2 cellular contexts compared by ENCODE assay signal in the genomic region with DNA sequence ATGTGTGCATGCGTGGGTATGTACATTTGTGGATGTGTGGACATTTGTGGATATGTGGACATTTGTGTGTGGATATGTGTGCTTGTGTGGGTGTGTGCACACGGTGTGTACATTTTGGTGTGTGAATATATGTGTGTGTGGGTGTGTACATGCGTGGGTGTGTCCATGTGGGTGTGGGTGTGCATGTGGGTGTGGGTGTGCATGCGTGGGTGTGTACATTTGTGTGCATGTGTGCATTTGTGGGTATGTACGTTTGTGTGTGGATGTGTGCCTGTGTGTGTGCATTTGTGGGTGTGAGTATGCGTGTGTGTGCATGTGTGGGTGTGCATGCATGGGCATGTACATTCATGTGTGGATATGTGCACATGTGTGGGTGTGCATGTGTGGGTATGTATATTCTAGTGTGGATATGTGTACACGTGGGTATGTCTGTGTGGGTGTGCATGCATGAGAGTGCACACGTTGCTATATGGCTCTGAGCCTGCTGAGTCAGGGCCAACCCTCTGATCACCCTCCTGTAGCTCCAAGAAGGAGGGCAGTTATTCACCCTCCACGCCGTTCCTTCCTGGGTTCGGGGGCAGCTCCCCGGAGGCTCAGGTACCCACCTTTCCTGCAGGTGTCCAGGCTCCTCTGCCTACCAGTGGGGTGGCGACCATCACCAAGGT.
A peak's percentile ranks its signal among the peaks of the same experiment; 100 is the strongest.
TF ChIP-seq lines count a peak whose summit lies in the region.

No MANE protein-coding gene starts in this region.

TF ChIP-seq in GM12891, 5 proteins besides CTCF, POLR2A, EP300 and RAD21:
- TF ChIP-seq POU2F2 (IDR thresholded peaks at IDR 0.05; ENCODE audit: low read depth, low read length): no peak
- TF ChIP-seq SPI1 (IDR thresholded peaks at IDR 0.05; ENCODE audit: low read depth, low read length): no peak
- TF ChIP-seq TAF1 (IDR thresholded peaks at IDR 0.05; ENCODE audit: low read depth, low read length): no peak
- TF ChIP-seq PAX5 (IDR thresholded peaks at IDR 0.05; ENCODE audit: insufficient read depth, low read length, severe bottlenecking): no peak
- TF ChIP-seq POLR2AphosphoS5 (IDR thresholded peaks at IDR 0.05; ENCODE audit: low read depth, low read length): no peak

TF ChIP-seq in H1, 55 proteins besides CTCF, POLR2A, EP300 and RAD21:
- TF ChIP-seq KDM5A (IDR thresholded peaks at IDR 0.05; ENCODE audit: low read length) (no peak), CBX8 (IDR thresholded peaks at IDR 0.05; ENCODE audit: borderline replicate concordance, low read depth, low read length) (no peak), GABPA (IDR thresholded peaks at IDR 0.05; ENCODE audit: borderline replicate concordance, insufficient read depth, low read length) (no peak), BRCA1 (IDR thresholded peaks at IDR 0.05; ENCODE audit: low read depth, low read length) (no peak), ASH2L (IDR thresholded peaks at IDR 0.05; ENCODE audit: low read length) (no peak), BACH1 (IDR thresholded peaks at IDR 0.05; ENCODE audit: low read length) (no peak), POLR2AphosphoS5 (IDR thresholded peaks at IDR 0.05; ENCODE audit: low read depth, low read length) (0 out of 2 replicates have a peak, but pooled peaks have one; percentile 0)
- TF ChIP-seq, protein P1, sequence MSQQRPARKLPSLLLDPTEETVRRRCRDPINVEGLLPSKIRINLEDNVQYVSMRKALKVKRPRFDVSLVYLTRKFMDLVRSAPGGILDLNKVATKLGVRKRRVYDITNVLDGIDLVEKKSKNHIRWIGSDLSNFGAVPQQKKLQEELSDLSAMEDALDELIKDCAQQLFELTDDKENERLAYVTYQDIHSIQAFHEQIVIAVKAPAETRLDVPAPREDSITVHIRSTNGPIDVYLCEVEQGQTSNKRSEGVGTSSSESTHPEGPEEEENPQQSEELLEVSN (IDR thresholded peaks at IDR 0.05): no peak
